In the genomic region with DNA sequence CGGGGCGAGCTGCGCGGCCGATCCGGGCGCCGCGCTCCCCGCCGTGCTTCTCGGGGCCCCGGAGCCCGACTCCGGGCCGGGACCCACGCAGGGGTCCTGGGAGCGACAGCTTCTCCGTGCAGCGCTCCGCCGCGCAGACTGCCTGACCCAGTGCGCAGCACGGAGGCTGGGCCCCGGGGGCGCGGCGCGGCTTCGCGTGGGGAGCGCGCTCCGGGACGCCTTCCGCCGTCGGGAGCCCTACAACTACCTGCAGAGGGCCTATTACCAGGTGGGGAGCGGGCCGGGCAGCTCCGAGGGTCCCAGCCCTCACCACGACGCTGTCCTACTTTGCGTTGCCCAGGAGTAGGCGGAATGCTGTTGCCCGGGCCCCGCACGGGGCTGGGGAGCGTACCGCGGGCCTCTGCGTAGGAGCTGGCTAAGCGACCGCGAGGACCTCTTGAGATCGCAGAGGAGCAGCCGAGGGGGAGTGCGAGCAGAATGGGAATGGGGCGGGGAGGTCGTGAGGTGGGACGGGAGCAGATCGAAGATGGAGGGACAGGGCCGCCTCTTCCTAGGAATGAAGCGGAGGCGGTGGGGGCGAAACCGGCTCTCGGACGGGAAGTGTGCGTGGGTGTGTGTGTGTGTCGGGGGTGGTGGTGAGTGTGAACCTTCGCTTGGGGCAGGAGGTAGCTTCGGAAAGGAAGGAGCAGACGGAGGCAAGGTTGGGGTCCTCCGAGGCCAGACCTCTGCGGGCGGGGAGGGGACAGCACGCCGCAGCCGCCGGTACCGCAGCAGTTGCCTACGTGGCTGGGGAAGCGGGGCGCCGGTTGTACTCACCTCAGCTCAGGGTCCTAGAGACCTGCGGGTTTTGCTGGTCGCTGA, we compare ENCODE assay signal across 8 cellular contexts. TPM values are rescaled to one million over a fixed set of nuclear protein-coding genes. Genes with fewer than 3 reads are reported as not detected.
DNase-seq lines count a peak whose midpoint lies in the region; ATAC-seq and TF ChIP-seq lines count a peak whose summit lies in the region.

No MANE protein-coding gene starts in this region.

- peak overlapping the region; percentile 51 for H3K4me3 ChIP-seq in GM06990 (replicated peaks; ENCODE audit: low read depth, low read length)
- peak overlapping the region; percentile 89 for H3K4me3 ChIP-seq in fibroblast of pulmonary artery (replicated peaks; ENCODE audit: low read depth, low read length)
- peak overlapping the region; percentile 73 for H3K4me3 ChIP-seq in neuron (ENCODE audit: low read length)

- H2AFZ ChIP-seq in neuron (ENCODE audit: low read depth, low read length): peak overlapping the region; percentile 49

- H3K4me1 ChIP-seq in neuron (ENCODE audit: insufficient read depth, low read length): peaks cover 27% of the 10 kb centered on the region

- H3K4me3 Mint-ChIP-seq in activated T-helper 2 cell treated with anti-CD3 and anti-CD28 coated beads, Interferon-gamma antibody, Interleukin-2, Interleukin-4, amounts not matched to agents 10 μg/mL and 5 μg/mL and 100 μg/mL, durations not matched to agents 14 hours and 24 hours and 36 hours (ENCODE audit: low read depth): peak overlapping the region; percentile 85

- intact Hi-C loops in activated T-helper 2 cell treated with anti-CD3 and anti-CD28 coated beads, Interferon-gamma antibody, Interleukin-2, Interleukin-4, amounts not matched to agents 10 μg/mL and 5 μg/mL and 100 μg/mL, durations not matched to agents 14 hours and 24 hours and 36 hours (cut with micrococcal nuclease): loop anchor here (5.0 kb wide), 3 partner anchors 37 to 222 kb away; partner anchors contain the start of genes CHD4 and PTMS

- TF ChIP-seq CTCF in GM06990 (IDR thresholded peaks at IDR 0.05; ENCODE audit: insufficient read depth, low read length, poor library complexity, severe bottlenecking): no peak
- TF ChIP-seq CTCF in fibroblast of pulmonary artery (IDR thresholded peaks at IDR 0.05; ENCODE audit: low read length, missing control alignments): no peak

- no peaks in the 10 kb centered on the region for H3K9me3 ChIP-seq in neuron (ENCODE audit: low read length)

- H3K27me3 Mint-ChIP-seq in activated T-helper 2 cell treated with anti-CD3 and anti-CD28 coated beads, Interferon-gamma antibody, Interleukin-2, Interleukin-4, amounts not matched to agents 10 μg/mL and 5 μg/mL and 100 μg/mL, durations not matched to agents 14 hours and 24 hours and 36 hours (ENCODE audit: low read depth): peaks cover 40% of the 10 kb centered on the region

- H3K36me3 ChIP-seq in GM06990 (ENCODE audit: control insufficient read depth, insufficient read depth, low read length) (no peaks in the 10 kb centered on the region), neuron (ENCODE audit: insufficient read depth, low read length) (peaks cover 34% of the 10 kb centered on the region)

- peaks cover 4% of the 10 kb centered on the region for H3K27me3 ChIP-seq in GM06990 (replicated peaks; ENCODE audit: control insufficient read depth, insufficient read depth, low read length)
- H3K27me3 ChIP-seq in neuron (ENCODE audit: insufficient read depth, low read length): no peaks in the 10 kb centered on the region

- peak overlapping the region; percentile 80 for H3K27ac Mint-ChIP-seq in activated T-helper 2 cell treated with anti-CD3 and anti-CD28 coated beads, Interferon-gamma antibody, Interleukin-2, Interleukin-4, amounts not matched to agents 10 μg/mL and 5 μg/mL and 100 μg/mL, durations not matched to agents 14 hours and 24 hours and 36 hours

- no peak for ATAC-seq in GM21576 (IDR thresholded peaks at IDR 0.05; ENCODE audit: unreplicated experiment)
- no peak for ATAC-seq in HG02885 (IDR thresholded peaks at IDR 0.05; ENCODE audit: poor library complexity, unreplicated experiment)

- H3K36me3 Mint-ChIP-seq in activated T-helper 2 cell treated with anti-CD3 and anti-CD28 coated beads, Interferon-gamma antibody, Interleukin-2, Interleukin-4, amounts not matched to agents 10 μg/mL and 5 μg/mL and 100 μg/mL, durations not matched to agents 14 hours and 24 hours and 36 hours (ENCODE audit: low read depth): no peaks in the 10 kb centered on the region

- DNase-seq in GM06990 (ENCODE audit: extremely low read depth, insufficient read length) (no peak), NCI-H2171 treated with DMSO at 0.1 percent for 48 hours (lab: John Stamatoyannopoulos, UW) (peak; percentile 90), fibroblast of pulmonary artery (ENCODE audit: low read depth) (peak; percentile 45), SK-N-DZ (ENCODE audit: low spot score) (no peak)
- DNase-seq in activated T-helper 2 cell treated with anti-CD3 and anti-CD28 coated beads, Interferon-gamma antibody, Interleukin-2, Interleukin-4, amounts not matched to agents 10 μg/mL and 5 μg/mL and 100 μg/mL, durations not matched to agents 14 hours and 24 hours and 36 hours (ENCODE audit: low spot score): no peak

- peaks cover 20% of the 10 kb centered on the region for H3K4me1 Mint-ChIP-seq in activated T-helper 2 cell treated with anti-CD3 and anti-CD28 coated beads, Interferon-gamma antibody, Interleukin-2, Interleukin-4, amounts not matched to agents 10 μg/mL and 5 μg/mL and 100 μg/mL, durations not matched to agents 14 hours and 24 hours and 36 hours (ENCODE audit: low read depth)

- H3K9me3 Mint-ChIP-seq in activated T-helper 2 cell treated with anti-CD3 and anti-CD28 coated beads, Interferon-gamma antibody, Interleukin-2, Interleukin-4, amounts not matched to agents 10 μg/mL and 5 μg/mL and 100 μg/mL, durations not matched to agents 14 hours and 24 hours and 36 hours: no peaks in the 10 kb centered on the region

RNA-seq across cellular contexts. Expression of gene P3H3, which starts 0.7 kb away (rescaled TPM):
- 5.2 and 5.3 TPM in 2 replicates for total RNA-seq in activated T-helper 2 cell treated with anti-CD3 and anti-CD28 coated beads, Interferon-gamma antibody, Interleukin-2, Interleukin-4, amounts not matched to agents 10 μg/mL and 5 μg/mL and 100 μg/mL, durations not matched to agents 14 hours and 24 hours and 36 hours
- 34.5 and 38.9 TPM in 2 replicates for polyA plus RNA-seq in SK-N-DZ (2014; cell fraction: cytosol; rRNA removed)
- polyA plus RNA-seq in SK-N-DZ (2014; cell fraction: nucleus; rRNA removed): 221 and 272 TPM in 2 replicates

RNA-seq across cellular contexts. Expression of gene GPR162, which starts 7.3 kb away (rescaled TPM):
- total RNA-seq in activated T-helper 2 cell treated with anti-CD3 and anti-CD28 coated beads, Interferon-gamma antibody, Interleukin-2, Interleukin-4, amounts not matched to agents 10 μg/mL and 5 μg/mL and 100 μg/mL, durations not matched to agents 14 hours and 24 hours and 36 hours: 0.11 and 0.30 TPM in 2 replicates
- polyA plus RNA-seq in SK-N-DZ (2014; cell fraction: cytosol; rRNA removed): 37.5 and 46.0 TPM in 2 replicates
- polyA plus RNA-seq in SK-N-DZ (2014; cell fraction: nucleus; rRNA removed): 70.7 and 77.4 TPM in 2 replicates

RNA-seq across cellular contexts. Expression of gene GNB3, which starts 11.8 kb away (rescaled TPM):
- 1.2 and 1.3 TPM in 2 replicates for total RNA-seq in activated T-helper 2 cell treated with anti-CD3 and anti-CD28 coated beads, Interferon-gamma antibody, Interleukin-2, Interleukin-4, amounts not matched to agents 10 μg/mL and 5 μg/mL and 100 μg/mL, durations not matched to agents 14 hours and 24 hours and 36 hours
- polyA plus RNA-seq in SK-N-DZ (2014; cell fraction: cytosol; rRNA removed): 8.4 and 16.4 TPM in 2 replicates
- 110 and 150 TPM in 2 replicates for polyA plus RNA-seq in SK-N-DZ (2014; cell fraction: nucleus; rRNA removed)

RNA-seq across cellular contexts. Expression of gene CDCA3, which starts 22.2 kb away (rescaled TPM):
- 41.6 and 42.1 TPM in 2 replicates for total RNA-seq in activated T-helper 2 cell treated with anti-CD3 and anti-CD28 coated beads, Interferon-gamma antibody, Interleukin-2, Interleukin-4, amounts not matched to agents 10 μg/mL and 5 μg/mL and 100 μg/mL, durations not matched to agents 14 hours and 24 hours and 36 hours
- 72.9 and 97.2 TPM in 2 replicates for polyA plus RNA-seq in SK-N-DZ (2014; cell fraction: cytosol; rRNA removed)
- polyA plus RNA-seq in SK-N-DZ (2014; cell fraction: nucleus; rRNA removed): 191 and 199 TPM in 2 replicates

RNA-seq across cellular contexts. Expression of gene USP5, which starts 23.0 kb away (rescaled TPM):
- 133 and 134 TPM in 2 replicates for total RNA-seq in activated T-helper 2 cell treated with anti-CD3 and anti-CD28 coated beads, Interferon-gamma antibody, Interleukin-2, Interleukin-4, amounts not matched to agents 10 μg/mL and 5 μg/mL and 100 μg/mL, durations not matched to agents 14 hours and 24 hours and 36 hours
- 126 and 127 TPM in 2 replicates for polyA plus RNA-seq in SK-N-DZ (2014; cell fraction: cytosol; rRNA removed)
- polyA plus RNA-seq in SK-N-DZ (2014; cell fraction: nucleus; rRNA removed): 193 and 196 TPM in 2 replicates

Comparison
In these comparisons a context has a peak if more than half of its experiments do, and no peak if none do; other contexts are left out.
1. DNase-seq: peak in NCI-H2171 treated with DMSO at 0.1 percent for 48 hours (single experiment) and fibroblast of pulmonary artery (single experiment); none in GM06990 (single experiment), activated T-helper 2 cell treated with anti-CD3 and anti-CD28 coated beads, Interferon-gamma antibody, Interleukin-2, Interleukin-4, amounts not matched to agents 10 μg/mL and 5 μg/mL and 100 μg/mL, durations not matched to agents 14 hours and 24 hours and 36 hours (single experiment) and SK-N-DZ (single experiment).
2. Peak in every context shown above with its lines, with median percentiles within 50 percentile points of each other: H3K4me3 ChIP-seq.